In the genomic region with DNA sequence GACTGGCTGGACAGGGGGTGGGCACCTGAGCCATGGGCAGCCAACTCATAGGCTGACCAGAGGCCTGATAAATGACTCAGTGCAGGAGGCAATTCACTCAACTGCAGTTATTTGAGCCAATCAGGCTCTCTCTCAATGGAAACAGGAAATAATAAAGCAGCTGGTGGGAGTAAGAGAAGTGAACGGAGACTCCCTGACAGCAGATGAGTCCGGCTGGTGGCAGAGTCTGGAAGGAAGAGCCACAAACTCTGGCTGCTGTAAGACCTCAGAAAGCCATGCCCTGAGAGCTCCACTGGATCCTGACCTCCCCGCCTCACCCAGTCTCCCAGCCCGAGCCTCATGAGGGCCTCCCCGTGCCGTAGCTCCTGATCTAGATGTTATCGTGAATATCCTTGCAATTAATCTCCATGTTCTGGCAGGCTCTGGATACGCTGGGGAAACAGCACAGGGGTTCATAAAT, we compare ENCODE assay signal across 1 cellular context.
TF ChIP-seq lines count a peak whose summit lies in the region.

No MANE protein-coding gene starts in this region.

TF ChIP-seq in endothelial cell of umbilical vein, 7 proteins besides CTCF, POLR2A, EP300 and RAD21:
- TF ChIP-seq GATA2 (IDR thresholded peaks at IDR 0.05; ENCODE audit: insufficient read depth, insufficient read length, low read depth, low read length) = no peak
- no peak for TF ChIP-seq MYC (IDR thresholded peaks at IDR 0.05; ENCODE audit: low read depth, low read length)
- TF ChIP-seq POLR2AphosphoS5 (IDR thresholded peaks at IDR 0.05; ENCODE audit: insufficient read depth, low read depth, low read length) = no peak
- TF ChIP-seq EZH2 (IDR thresholded peaks at IDR 0.05; ENCODE audit: borderline replicate concordance, low read depth, low read length, severe bottlenecking) = no peak
- no peak for TF ChIP-seq JUN (IDR thresholded peaks at IDR 0.05; ENCODE audit: borderline replicate concordance, insufficient read depth, insufficient read length, low read depth)
- no peak for TF ChIP-seq FOS (IDR thresholded peaks at IDR 0.05; ENCODE audit: borderline replicate concordance, insufficient read depth, low read length)
